ENCODE assay signal across 1 cellular context in the genomic region with DNA sequence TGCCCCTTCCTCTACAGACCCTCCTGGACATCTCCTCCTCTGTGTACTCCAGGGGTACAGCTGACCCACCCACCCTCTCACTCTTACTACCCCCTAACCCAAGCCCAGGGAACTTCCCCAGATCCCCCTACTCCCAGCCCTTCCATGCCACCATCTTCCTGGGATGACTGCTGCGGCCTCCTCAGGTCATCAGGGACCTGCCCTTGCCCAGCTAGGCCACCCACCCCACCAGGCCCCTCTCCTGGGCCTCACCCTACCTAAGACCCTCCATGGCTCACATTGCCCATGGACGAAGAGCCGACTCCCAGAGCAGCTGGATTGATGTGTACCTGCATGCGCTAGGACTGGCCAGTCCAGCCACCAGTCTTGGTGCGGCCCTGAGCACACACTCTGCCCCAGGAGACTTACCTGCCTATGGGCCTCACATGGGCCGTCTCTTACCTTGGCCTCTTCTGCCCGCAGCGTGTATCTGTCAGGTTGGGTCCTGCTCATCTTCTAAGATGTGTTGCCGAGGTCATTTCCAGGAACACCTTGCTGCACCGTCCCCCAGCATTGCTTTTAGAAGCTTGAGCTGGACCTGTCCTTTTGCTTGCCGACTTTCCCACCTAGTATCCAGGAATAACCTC.
TF ChIP-seq lines count a peak whose summit lies in the region.

No MANE protein-coding gene starts in this region.

TF ChIP-seq in K562, 482 proteins besides CTCF, POLR2A, EP300 and RAD21 (continued from another document):
- TF ChIP-seq, protein P1, sequence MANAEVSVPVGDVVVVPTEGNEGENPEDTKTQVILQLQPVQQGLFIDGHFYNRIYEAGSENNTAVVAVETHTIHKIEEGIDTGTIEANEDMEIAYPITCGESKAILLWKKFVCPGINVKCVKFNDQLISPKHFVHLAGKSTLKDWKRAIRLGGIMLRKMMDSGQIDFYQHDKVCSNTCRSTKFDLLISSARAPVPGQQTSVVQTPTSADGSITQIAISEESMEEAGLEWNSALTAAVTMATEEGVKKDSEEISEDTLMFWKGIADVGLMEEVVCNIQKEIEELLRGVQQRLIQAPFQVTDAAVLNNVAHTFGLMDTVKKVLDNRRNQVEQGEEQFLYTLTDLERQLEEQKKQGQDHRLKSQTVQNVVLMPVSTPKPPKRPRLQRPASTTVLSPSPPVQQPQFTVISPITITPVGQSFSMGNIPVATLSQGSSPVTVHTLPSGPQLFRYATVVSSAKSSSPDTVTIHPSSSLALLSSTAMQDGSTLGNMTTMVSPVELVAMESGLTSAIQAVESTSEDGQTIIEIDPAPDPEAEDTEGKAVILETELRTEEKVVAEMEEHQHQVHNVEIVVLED (CRISPR knock-in tag; IDR thresholded peaks at IDR 0.05), result no peak
- TF ChIP-seq, protein P2, sequence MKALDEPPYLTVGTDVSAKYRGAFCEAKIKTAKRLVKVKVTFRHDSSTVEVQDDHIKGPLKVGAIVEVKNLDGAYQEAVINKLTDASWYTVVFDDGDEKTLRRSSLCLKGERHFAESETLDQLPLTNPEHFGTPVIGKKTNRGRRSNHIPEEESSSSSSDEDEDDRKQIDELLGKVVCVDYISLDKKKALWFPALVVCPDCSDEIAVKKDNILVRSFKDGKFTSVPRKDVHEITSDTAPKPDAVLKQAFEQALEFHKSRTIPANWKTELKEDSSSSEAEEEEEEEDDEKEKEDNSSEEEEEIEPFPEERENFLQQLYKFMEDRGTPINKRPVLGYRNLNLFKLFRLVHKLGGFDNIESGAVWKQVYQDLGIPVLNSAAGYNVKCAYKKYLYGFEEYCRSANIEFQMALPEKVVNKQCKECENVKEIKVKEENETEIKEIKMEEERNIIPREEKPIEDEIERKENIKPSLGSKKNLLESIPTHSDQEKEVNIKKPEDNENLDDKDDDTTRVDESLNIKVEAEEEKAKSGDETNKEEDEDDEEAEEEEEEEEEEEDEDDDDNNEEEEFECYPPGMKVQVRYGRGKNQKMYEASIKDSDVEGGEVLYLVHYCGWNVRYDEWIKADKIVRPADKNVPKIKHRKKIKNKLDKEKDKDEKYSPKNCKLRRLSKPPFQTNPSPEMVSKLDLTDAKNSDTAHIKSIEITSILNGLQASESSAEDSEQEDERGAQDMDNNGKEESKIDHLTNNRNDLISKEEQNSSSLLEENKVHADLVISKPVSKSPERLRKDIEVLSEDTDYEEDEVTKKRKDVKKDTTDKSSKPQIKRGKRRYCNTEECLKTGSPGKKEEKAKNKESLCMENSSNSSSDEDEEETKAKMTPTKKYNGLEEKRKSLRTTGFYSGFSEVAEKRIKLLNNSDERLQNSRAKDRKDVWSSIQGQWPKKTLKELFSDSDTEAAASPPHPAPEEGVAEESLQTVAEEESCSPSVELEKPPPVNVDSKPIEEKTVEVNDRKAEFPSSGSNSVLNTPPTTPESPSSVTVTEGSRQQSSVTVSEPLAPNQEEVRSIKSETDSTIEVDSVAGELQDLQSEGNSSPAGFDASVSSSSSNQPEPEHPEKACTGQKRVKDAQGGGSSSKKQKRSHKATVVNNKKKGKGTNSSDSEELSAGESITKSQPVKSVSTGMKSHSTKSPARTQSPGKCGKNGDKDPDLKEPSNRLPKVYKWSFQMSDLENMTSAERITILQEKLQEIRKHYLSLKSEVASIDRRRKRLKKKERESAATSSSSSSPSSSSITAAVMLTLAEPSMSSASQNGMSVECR (CRISPR knock-in tag; IDR thresholded peaks at IDR 0.05), result peak; percentile 50; the same call in 1 of the 2 replicates
- TF ChIP-seq MYBL2 (IDR thresholded peaks at IDR 0.05; ENCODE audit: low read depth) (no peak), MYBL2 (CRISPR knock-in tag; IDR thresholded peaks at IDR 0.05; ENCODE audit: borderline replicate concordance) (peak; percentile 41; the same call in 1 of the 2 replicates), ZC3H4 (CRISPR knock-in tag; IDR thresholded peaks at IDR 0.05; ENCODE audit: borderline replicate concordance) (no peak), PCBP2 (IDR thresholded peaks at IDR 0.05; ENCODE audit: low read depth, low read length, poor library complexity, severe bottlenecking) (no peak), GABPB1 (CRISPR knock-in tag; IDR thresholded peaks at IDR 0.05) (peak; percentile 59; the same call in 1 of the 2 replicates), ZNF134 (CRISPR knock-in tag; conservative IDR thresholded peaks at IDR 0.05) (no peak), CEBPG (CRISPR knock-in tag; IDR thresholded peaks at IDR 0.05) (no peak), CEBPG (tag; conservative IDR thresholded peaks at IDR 0.05 in 1 of 2, IDR thresholded peaks at IDR 0.05 in 1 of 2) (no peak), BRCA1 (IDR thresholded peaks at IDR 0.05) (no peak), BRCA1 (CRISPR knock-in tag; IDR thresholded peaks at IDR 0.05) (0 out of 2 replicates have a peak, but pooled peaks have one; percentile 66), ZNF444 (CRISPR knock-in tag; IDR thresholded peaks at IDR 0.05) (no peak), MAFG (tag; conservative IDR thresholded peaks at IDR 0.05) (no peak), HDAC6 (IDR thresholded peaks at IDR 0.05; ENCODE audit: low read depth, low read length) (no peak), GTF3C2 (IDR thresholded peaks at IDR 0.05; ENCODE audit: borderline replicate concordance, extremely low read depth, insufficient read length) (no peak), SIN3A (IDR thresholded peaks at IDR 0.05; ENCODE audit: borderline replicate concordance in 2 of 2, control insufficient read depth in 1 of 2, low read depth in 2 of 2, low read length in 2 of 2) (no peak), CHD1 (IDR thresholded peaks at IDR 0.05; ENCODE audit: low read length) (no peak), POLR2H (tag; IDR thresholded peaks at IDR 0.05; ENCODE audit: low read depth) (no peak), SMC3 (conservative IDR thresholded peaks at IDR 0.05; ENCODE audit: insufficient read depth, low read depth, low read length) (no peak), PPARD (CRISPR knock-in tag; IDR thresholded peaks at IDR 0.05) (no peak), NFATC3 (IDR thresholded peaks at IDR 0.05) (no peak), ZNF197 (CRISPR knock-in tag; IDR thresholded peaks at IDR 0.05; ENCODE audit: low read depth) (no peak)
- TF ChIP-seq, protein P3, sequence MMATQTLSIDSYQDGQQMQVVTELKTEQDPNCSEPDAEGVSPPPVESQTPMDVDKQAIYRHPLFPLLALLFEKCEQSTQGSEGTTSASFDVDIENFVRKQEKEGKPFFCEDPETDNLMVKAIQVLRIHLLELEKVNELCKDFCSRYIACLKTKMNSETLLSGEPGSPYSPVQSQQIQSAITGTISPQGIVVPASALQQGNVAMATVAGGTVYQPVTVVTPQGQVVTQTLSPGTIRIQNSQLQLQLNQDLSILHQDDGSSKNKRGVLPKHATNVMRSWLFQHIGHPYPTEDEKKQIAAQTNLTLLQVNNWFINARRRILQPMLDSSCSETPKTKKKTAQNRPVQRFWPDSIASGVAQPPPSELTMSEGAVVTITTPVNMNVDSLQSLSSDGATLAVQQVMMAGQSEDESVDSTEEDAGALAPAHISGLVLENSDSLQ (IDR thresholded peaks at IDR 0.05), result no peak
- TF ChIP-seq, protein P4, sequence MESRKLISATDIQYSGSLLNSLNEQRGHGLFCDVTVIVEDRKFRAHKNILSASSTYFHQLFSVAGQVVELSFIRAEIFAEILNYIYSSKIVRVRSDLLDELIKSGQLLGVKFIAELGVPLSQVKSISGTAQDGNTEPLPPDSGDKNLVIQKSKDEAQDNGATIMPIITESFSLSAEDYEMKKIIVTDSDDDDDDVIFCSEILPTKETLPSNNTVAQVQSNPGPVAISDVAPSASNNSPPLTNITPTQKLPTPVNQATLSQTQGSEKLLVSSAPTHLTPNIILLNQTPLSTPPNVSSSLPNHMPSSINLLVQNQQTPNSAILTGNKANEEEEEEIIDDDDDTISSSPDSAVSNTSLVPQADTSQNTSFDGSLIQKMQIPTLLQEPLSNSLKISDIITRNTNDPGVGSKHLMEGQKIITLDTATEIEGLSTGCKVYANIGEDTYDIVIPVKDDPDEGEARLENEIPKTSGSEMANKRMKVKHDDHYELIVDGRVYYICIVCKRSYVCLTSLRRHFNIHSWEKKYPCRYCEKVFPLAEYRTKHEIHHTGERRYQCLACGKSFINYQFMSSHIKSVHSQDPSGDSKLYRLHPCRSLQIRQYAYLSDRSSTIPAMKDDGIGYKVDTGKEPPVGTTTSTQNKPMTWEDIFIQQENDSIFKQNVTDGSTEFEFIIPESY (CRISPR knock-in tag; IDR thresholded peaks at IDR 0.05), result no peak
- TF ChIP-seq, protein P5, sequence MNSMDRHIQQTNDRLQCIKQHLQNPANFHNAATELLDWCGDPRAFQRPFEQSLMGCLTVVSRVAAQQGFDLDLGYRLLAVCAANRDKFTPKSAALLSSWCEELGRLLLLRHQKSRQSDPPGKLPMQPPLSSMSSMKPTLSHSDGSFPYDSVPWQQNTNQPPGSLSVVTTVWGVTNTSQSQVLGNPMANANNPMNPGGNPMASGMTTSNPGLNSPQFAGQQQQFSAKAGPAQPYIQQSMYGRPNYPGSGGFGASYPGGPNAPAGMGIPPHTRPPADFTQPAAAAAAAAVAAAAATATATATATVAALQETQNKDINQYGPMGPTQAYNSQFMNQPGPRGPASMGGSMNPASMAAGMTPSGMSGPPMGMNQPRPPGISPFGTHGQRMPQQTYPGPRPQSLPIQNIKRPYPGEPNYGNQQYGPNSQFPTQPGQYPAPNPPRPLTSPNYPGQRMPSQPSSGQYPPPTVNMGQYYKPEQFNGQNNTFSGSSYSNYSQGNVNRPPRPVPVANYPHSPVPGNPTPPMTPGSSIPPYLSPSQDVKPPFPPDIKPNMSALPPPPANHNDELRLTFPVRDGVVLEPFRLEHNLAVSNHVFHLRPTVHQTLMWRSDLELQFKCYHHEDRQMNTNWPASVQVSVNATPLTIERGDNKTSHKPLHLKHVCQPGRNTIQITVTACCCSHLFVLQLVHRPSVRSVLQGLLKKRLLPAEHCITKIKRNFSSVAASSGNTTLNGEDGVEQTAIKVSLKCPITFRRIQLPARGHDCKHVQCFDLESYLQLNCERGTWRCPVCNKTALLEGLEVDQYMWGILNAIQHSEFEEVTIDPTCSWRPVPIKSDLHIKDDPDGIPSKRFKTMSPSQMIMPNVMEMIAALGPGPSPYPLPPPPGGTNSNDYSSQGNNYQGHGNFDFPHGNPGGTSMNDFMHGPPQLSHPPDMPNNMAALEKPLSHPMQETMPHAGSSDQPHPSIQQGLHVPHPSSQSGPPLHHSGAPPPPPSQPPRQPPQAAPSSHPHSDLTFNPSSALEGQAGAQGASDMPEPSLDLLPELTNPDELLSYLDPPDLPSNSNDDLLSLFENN (IDR thresholded peaks at IDR 0.05; ENCODE audit: low read depth in 2 of 2, low read length in 2 of 2), result no peak
